ENCODE assay signal across 8 cellular contexts in the genomic region with DNA sequence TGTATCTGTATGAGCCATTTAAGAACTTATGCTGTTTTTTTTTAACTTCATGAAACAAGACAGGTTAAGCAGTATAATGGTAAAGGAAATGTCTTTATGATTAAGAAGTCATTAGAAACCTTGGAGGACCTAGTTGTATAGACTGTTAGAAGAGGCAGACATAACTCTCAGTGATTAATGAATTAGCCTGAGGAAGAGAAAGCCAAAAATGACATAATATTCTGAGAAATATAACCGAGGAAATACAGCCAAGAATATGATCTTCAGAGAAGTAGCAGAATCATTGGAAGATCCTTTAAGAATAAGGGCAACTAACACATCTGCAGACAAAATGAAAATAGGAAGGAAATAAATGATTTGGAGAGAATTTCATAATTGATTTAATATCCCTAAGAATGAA.
"Had no signal": no experiment of that assay in that cellular context is flagged by ENCODE, and none has a peak within 500 bp of the region (broad histone marks: within the 10 kb centered on the region; RNA-seq: fewer than 3 reads in every experiment).

No MANE protein-coding gene starts in this region.

- ATAC-seq: HCT116, HepG2 had no signal

- H3K9me3 ChIP-seq: HAP-1 had no signal

- H3K36me3 ChIP-seq: HAP-1 had no signal

- H3K9ac ChIP-seq: GM23248 had no signal

- H3K27ac ChIP-seq: GM23248, HL-60 had no signal

- H3K4me3 ChIP-seq: GM23248, HAP-1 had no signal

- H2AFZ ChIP-seq: GM23248 had no signal

- H3K4me1 ChIP-seq: HAP-1 had no signal

- DNase-seq: GM23248, GOT3, H7, HFFc6 had no signal
